ENCODE assay signal across 1 cellular context in the genomic region with DNA sequence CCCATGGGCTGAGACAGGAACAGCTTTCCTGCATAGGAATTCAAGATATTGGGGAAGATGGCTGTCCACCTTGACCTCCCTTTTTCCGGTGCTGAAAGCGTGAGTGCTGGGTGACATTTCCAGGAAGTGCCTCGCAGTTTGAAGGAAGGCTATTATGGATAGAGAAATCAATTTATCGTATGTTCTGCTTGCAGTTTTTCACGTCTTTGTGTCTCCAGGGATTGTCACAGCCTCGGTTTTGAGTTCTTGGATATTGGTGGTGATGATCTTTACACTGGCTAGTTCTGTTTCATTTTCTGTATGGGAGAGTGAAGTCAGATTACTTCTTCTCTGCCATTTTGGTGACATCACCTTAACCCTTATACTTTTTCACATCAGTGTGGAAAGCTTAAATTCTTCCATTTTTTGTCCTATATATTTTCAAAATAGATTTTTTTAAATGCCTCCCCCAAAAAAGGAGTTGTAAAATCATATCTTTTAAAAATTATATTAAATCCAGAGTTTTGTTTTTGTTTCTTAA.
TF ChIP-seq lines count a peak whose summit lies in the region.

No MANE protein-coding gene starts in this region.

TF ChIP-seq in SK-N-SH, 30 proteins besides CTCF, POLR2A, EP300 and RAD21 (continued from another document):
- TF ChIP-seq, protein P1, sequence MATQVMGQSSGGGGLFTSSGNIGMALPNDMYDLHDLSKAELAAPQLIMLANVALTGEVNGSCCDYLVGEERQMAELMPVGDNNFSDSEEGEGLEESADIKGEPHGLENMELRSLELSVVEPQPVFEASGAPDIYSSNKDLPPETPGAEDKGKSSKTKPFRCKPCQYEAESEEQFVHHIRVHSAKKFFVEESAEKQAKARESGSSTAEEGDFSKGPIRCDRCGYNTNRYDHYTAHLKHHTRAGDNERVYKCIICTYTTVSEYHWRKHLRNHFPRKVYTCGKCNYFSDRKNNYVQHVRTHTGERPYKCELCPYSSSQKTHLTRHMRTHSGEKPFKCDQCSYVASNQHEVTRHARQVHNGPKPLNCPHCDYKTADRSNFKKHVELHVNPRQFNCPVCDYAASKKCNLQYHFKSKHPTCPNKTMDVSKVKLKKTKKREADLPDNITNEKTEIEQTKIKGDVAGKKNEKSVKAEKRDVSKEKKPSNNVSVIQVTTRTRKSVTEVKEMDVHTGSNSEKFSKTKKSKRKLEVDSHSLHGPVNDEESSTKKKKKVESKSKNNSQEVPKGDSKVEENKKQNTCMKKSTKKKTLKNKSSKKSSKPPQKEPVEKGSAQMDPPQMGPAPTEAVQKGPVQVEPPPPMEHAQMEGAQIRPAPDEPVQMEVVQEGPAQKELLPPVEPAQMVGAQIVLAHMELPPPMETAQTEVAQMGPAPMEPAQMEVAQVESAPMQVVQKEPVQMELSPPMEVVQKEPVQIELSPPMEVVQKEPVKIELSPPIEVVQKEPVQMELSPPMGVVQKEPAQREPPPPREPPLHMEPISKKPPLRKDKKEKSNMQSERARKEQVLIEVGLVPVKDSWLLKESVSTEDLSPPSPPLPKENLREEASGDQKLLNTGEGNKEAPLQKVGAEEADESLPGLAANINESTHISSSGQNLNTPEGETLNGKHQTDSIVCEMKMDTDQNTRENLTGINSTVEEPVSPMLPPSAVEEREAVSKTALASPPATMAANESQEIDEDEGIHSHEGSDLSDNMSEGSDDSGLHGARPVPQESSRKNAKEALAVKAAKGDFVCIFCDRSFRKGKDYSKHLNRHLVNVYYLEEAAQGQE (IDR thresholded peaks at IDR 0.05; ENCODE audit: low read depth, low read length): no peak
- TF ChIP-seq GATA2 (CRISPR knock-in tag; IDR thresholded peaks at IDR 0.05) (no peak), FOXM1 (IDR thresholded peaks at IDR 0.05; ENCODE audit: low read depth) (no peak), YY1 (IDR thresholded peaks at IDR 0.05; ENCODE audit: low read depth) (no peak)
- TF ChIP-seq, protein P2, sequence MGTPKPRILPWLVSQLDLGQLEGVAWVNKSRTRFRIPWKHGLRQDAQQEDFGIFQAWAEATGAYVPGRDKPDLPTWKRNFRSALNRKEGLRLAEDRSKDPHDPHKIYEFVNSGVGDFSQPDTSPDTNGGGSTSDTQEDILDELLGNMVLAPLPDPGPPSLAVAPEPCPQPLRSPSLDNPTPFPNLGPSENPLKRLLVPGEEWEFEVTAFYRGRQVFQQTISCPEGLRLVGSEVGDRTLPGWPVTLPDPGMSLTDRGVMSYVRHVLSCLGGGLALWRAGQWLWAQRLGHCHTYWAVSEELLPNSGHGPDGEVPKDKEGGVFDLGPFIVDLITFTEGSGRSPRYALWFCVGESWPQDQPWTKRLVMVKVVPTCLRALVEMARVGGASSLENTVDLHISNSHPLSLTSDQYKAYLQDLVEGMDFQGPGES (IDR thresholded peaks at IDR 0.05; ENCODE audit: low read depth, low read length): no peak
